13 cellular contexts compared by ENCODE assay signal in the genomic region with DNA sequence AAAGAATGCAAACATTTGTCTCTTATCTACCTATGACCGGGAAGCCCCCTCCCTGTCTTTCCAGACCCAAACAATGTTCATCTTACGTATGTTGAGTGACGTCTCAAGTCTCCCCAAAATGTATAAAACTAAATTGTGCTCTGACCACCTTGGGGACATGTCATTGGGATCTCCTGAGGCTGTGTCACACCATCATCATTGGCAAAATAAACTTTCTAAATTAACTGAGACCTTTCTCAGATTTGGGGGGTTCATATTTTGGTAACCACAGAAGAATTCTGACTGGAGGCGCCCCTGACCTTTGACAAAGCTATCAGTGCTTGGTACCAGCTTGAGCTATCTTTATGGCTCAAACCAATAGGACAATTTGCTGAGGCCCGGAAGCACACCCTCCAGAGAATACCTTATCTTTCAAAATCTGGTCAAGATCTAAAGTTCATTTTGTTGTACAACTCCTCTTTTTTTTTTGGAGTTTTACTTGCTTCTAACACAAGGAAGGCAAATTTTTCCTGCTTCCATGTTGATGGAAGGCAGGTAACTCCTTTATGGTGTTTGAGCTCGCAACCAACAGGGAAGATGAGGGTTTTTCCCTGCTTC. TPM values are rescaled to one million over a fixed set of nuclear protein-coding genes. Genes with fewer than 3 reads are reported as not detected.
A peak's percentile ranks its signal among the peaks of the same experiment; 100 is the strongest.
DNase-seq lines count a peak whose midpoint lies in the region; ATAC-seq and TF ChIP-seq lines count a peak whose summit lies in the region.
"Had no signal": no experiment of that assay in that cellular context is flagged by ENCODE, and none has a peak within 500 bp of the region (broad histone marks: within the 10 kb centered on the region; RNA-seq: fewer than 3 reads in every experiment).

No MANE protein-coding gene starts in this region.

- H4K20me1 ChIP-seq in neural progenitor cell (ENCODE audit: low read depth): no peaks in the 10 kb centered on the region
- H4K20me1 ChIP-seq: BLaER1 had no signal

- DNase-seq in ELF-1 (ENCODE audit: low read depth, low spot score) (peak; percentile 3), WTC11 (ENCODE audit: low spot score) (no peak), neural progenitor cell (ENCODE audit: low spot score) (no peak), GOT3 (lab: John Stamatoyannopoulos, UW) (no peak), nucleus accumbens (lab: John Stamatoyannopoulos, UW) (no peak)
- DNase-seq in activated effector memory CD4-positive, alpha-beta T cell treated with anti-CD3 and anti-CD28 coated beads, Interleukin-2, amount 50 U/mL, for 16 hours: no peak
- DNase-seq: 8988T, AML-193, Calu3, DMS79 had no signal

- H3K27me3 Mint-ChIP-seq in WTC11 (ENCODE audit: low read depth): no peaks in the 10 kb centered on the region
- peaks cover 2% of the 10 kb centered on the region for H3K27me3 Mint-ChIP-seq in neural progenitor cell (ENCODE audit: insufficient read depth, low read depth)

- H3K4me1 Mint-ChIP-seq in WTC11 (peaks cover 39% of the 10 kb centered on the region), neural progenitor cell (peaks cover 9% of the 10 kb centered on the region)

- peaks cover 13% of the 10 kb centered on the region for H3K36me3 Mint-ChIP-seq in WTC11
- no peaks in the 10 kb centered on the region for H3K36me3 Mint-ChIP-seq in neural progenitor cell

- H3K4me3 ChIP-seq in iPS-20b (ENCODE audit: low read length) (no peak overlapping the region), neural progenitor cell (no peak overlapping the region)
- H3K4me3 ChIP-seq: BLaER1 had no signal

- H3K27me3 ChIP-seq in iPS-20b (ENCODE audit: insufficient read depth, low read length) (no peaks in the 10 kb centered on the region), neural progenitor cell (no peaks in the 10 kb centered on the region)
- H3K27me3 ChIP-seq: BLaER1 had no signal

- H3F3A ChIP-seq in neural progenitor cell (ENCODE audit: low read depth): peaks cover 30% of the 10 kb centered on the region

- no peaks in the 10 kb centered on the region for H3K79me2 ChIP-seq in neural progenitor cell (ENCODE audit: low read depth)

- H3K9me3 Mint-ChIP-seq in WTC11 (peaks cover 14% of the 10 kb centered on the region), neural progenitor cell (peaks cover 9% of the 10 kb centered on the region)

- H3K9ac ChIP-seq in iPS-20b (ENCODE audit: low read depth, low read length) (peak overlapping the region; percentile 21; the same call in 1 of the 2 replicates), neural progenitor cell (no peak overlapping the region)
- H3K9ac ChIP-seq: BLaER1 had no signal

- H3K27ac ChIP-seq in iPS-20b (ENCODE audit: low read length): no peak overlapping the region
- no peak overlapping the region for H3K27ac ChIP-seq in neural progenitor cell
- H3K27ac ChIP-seq: BLaER1 had no signal

- CTCF ChIA-PET in WTC11 (lab: Charles Lee): interaction anchor here (1.1 to 5.4 kb wide), 5 partner anchors 8 to 120 kb away, joined by 3 to 36 read pairs (median 5); partner anchors contain the start of gene ZNRF1

- TF ChIP-seq CTCF in WTC11 (IDR thresholded peaks at IDR 0.05): no peak
- TF ChIP-seq CTCF in neural progenitor cell (IDR thresholded peaks at IDR 0.05): no peak

- peak overlapping the region; percentile 96 for H2AFZ ChIP-seq in neural progenitor cell (replicated peaks)

- H3K4me3 Mint-ChIP-seq in WTC11: no peak overlapping the region
- no peak overlapping the region for H3K4me3 Mint-ChIP-seq in neural progenitor cell

- POLR2A ChIA-PET in WTC11 (lab: Charles Lee): no interaction called here

- ATAC-seq in WTC11: no peak
- no peak for ATAC-seq in GM21515 (IDR thresholded peaks at IDR 0.05; ENCODE audit: unreplicated experiment)

- H3K4me2 ChIP-seq in neural progenitor cell: no peak overlapping the region
- H3K4me2 ChIP-seq: BLaER1 had no signal

- peaks cover 12% of the 10 kb centered on the region for H3K4me1 ChIP-seq in iPS-20b (ENCODE audit: insufficient read depth, low read length)
- H3K4me1 ChIP-seq in neural progenitor cell: peaks cover 20% of the 10 kb centered on the region

- H3K27ac Mint-ChIP-seq in WTC11 (peak overlapping the region; percentile 38), neural progenitor cell (no peak overlapping the region)

- H3K36me3 ChIP-seq in iPS-20b (ENCODE audit: insufficient read depth, low read depth, low read length) (no peaks in the 10 kb centered on the region), neural progenitor cell (no peaks in the 10 kb centered on the region)
- H3K36me3 ChIP-seq: BLaER1 had no signal

- H3K9me3 ChIP-seq in iPS-20b (ENCODE audit: insufficient read depth, low read depth, low read length) (peaks cover 22% of the 10 kb centered on the region), neural progenitor cell (ENCODE audit: low read depth) (no peaks in the 10 kb centered on the region)

TF ChIP-seq in WTC11, 78 proteins besides CTCF, POLR2A, EP300 and RAD21 (continues in another document):
- no peak for TF ChIP-seq CBFB (CRISPR knock-in tag; IDR thresholded peaks at IDR 0.05; ENCODE audit: low read depth)
- no peak for TF ChIP-seq ATF6 (CRISPR knock-in tag; IDR thresholded peaks at IDR 0.05)
- no peak for TF ChIP-seq PRRX2 (CRISPR knock-in tag; IDR thresholded peaks at IDR 0.05)
- TF ChIP-seq ETV6 (CRISPR knock-in tag; IDR thresholded peaks at IDR 0.05): no peak
- TF ChIP-seq, protein P1, sequence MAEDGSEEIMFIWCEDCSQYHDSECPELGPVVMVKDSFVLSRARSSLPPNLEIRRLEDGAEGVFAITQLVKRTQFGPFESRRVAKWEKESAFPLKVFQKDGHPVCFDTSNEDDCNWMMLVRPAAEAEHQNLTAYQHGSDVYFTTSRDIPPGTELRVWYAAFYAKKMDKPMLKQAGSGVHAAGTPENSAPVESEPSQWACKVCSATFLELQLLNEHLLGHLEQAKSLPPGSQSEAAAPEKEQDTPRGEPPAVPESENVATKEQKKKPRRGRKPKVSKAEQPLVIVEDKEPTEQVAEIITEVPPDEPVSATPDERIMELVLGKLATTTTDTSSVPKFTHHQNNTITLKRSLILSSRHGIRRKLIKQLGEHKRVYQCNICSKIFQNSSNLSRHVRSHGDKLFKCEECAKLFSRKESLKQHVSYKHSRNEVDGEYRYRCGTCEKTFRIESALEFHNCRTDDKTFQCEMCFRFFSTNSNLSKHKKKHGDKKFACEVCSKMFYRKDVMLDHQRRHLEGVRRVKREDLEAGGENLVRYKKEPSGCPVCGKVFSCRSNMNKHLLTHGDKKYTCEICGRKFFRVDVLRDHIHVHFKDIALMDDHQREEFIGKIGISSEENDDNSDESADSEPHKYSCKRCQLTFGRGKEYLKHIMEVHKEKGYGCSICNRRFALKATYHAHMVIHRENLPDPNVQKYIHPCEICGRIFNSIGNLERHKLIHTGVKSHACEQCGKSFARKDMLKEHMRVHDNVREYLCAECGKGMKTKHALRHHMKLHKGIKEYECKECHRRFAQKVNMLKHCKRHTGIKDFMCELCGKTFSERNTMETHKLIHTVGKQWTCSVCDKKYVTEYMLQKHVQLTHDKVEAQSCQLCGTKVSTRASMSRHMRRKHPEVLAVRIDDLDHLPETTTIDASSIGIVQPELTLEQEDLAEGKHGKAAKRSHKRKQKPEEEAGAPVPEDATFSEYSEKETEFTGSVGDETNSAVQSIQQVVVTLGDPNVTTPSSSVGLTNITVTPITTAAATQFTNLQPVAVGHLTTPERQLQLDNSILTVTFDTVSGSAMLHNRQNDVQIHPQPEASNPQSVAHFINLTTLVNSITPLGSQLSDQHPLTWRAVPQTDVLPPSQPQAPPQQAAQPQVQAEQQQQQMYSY (CRISPR knock-in tag; IDR thresholded peaks at IDR 0.05): no peak
- TF ChIP-seq NR2C2 (CRISPR knock-in tag; IDR thresholded peaks at IDR 0.05): no peak
- no peak for TF ChIP-seq IRF1 (CRISPR knock-in tag; IDR thresholded peaks at IDR 0.05)
- no peak for TF ChIP-seq TEAD1 (CRISPR knock-in tag; IDR thresholded peaks at IDR 0.05)
- TF ChIP-seq GTF2I (CRISPR knock-in tag; conservative IDR thresholded peaks at IDR 0.05): no peak

RNA-seq across cellular contexts. Expression of gene LDHD, which starts 2.5 kb away (rescaled TPM):
- total RNA-seq in WTC11 (2021) (12.3 to 12.6 TPM (median 12.3 TPM) in 3 replicates), neural progenitor cell (ENCODE audit: low replicate concordance) (0.60 and 3.8 TPM in 2 replicates)

RNA-seq across cellular contexts. Expression of gene ZFP1, which starts 29.3 kb away (rescaled TPM):
- total RNA-seq in WTC11 (2021) (9.7 to 11.7 TPM (median 10.3 TPM) in 3 replicates), neural progenitor cell (ENCODE audit: low replicate concordance) (26.2 and 35.4 TPM in 2 replicates)
